1 cellular context compared by ENCODE assay signal in the genomic region with DNA sequence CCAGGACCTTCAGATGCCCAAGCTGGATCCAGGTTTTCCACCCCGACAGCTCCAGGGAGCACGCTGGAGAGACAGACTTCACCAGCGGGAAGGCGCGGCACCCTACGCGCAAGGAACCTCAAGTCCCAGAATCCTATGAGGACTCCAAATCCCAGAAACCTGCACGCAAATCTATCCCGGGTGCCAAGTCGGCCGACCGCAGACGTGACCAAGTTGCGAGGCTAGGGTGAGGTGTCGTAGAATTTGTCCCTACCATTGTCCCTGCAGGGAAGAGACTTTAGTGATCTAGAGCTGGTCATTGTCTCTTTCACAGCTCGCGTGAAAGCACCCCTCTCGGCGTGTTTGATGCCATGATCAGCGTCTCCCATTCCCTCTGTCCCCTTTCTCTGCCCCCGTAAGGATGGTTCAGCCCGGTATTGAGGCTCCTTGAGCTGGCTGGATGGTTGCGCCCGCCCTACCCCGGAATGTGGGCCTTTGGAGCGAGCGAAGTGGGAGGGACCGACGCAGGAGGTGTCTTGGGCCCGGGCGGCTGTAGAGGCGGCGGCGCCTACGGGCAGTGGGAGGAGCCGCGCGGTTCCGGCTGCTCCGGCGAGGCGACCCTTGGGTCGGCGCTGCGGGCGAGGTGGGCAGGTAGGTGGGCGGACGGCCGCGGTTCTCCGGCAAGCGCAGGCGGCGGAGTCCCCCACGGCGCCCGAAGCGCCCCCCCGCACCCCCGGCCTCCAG.
TF ChIP-seq lines count a peak whose summit lies in the region.

A gene (plus strand): TSS at position 501 of the 723 bp plus-strand sequence. CDS start 246 bp downstream, outside the sequence.

TF ChIP-seq in WTC11, 78 proteins besides CTCF, POLR2A, EP300 and RAD21 (continued from another document):
- TF ChIP-seq, protein P1, sequence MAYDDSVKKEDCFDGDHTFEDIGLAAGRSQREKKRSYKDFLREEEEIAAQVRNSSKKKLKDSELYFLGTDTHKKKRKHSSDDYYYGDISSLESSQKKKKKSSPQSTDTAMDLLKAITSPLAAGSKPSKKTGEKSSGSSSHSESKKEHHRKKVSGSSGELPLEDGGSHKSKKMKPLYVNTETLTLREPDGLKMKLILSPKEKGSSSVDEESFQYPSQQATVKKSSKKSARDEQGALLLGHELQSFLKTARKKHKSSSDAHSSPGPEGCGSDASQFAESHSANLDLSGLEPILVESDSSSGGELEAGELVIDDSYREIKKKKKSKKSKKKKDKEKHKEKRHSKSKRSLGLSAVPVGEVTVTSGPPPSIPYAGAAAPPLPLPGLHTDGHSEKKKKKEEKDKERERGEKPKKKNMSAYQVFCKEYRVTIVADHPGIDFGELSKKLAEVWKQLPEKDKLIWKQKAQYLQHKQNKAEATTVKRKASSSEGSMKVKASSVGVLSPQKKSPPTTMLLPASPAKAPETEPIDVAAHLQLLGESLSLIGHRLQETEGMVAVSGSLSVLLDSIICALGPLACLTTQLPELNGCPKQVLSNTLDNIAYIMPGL (CRISPR knock-in tag; IDR thresholded peaks at IDR 0.05) = peak; percentile 83; the same call in 1 of the 2 replicates
- TF ChIP-seq, protein P2, sequence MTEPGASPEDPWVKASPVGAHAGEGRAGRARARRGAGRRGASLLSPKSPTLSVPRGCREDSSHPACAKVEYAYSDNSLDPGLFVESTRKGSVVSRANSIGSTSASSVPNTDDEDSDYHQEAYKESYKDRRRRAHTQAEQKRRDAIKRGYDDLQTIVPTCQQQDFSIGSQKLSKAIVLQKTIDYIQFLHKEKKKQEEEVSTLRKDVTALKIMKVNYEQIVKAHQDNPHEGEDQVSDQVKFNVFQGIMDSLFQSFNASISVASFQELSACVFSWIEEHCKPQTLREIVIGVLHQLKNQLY (CRISPR knock-in tag; IDR thresholded peaks at IDR 0.05) = no peak
- no peak for TF ChIP-seq SOX15 (CRISPR knock-in tag; IDR thresholded peaks at IDR 0.05)
- TF ChIP-seq, protein P3, sequence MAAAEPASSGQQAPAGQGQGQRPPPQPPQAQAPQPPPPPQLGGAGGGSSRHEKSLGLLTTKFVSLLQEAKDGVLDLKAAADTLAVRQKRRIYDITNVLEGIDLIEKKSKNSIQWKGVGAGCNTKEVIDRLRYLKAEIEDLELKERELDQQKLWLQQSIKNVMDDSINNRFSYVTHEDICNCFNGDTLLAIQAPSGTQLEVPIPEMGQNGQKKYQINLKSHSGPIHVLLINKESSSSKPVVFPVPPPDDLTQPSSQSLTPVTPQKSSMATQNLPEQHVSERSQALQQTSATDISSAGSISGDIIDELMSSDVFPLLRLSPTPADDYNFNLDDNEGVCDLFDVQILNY (CRISPR knock-in tag; IDR thresholded peaks at IDR 0.05) = peak; percentile 64; the same call in 1 of the 2 replicates
- TF ChIP-seq NR2C2 (CRISPR knock-in tag; IDR thresholded peaks at IDR 0.05) = no peak
- peak; percentile 76; the same call in 1 of the 2 replicates for TF ChIP-seq ZBTB21 (CRISPR knock-in tag; IDR thresholded peaks at IDR 0.05; ENCODE audit: borderline replicate concordance)
- TF ChIP-seq NR3C1 (CRISPR knock-in tag; conservative IDR thresholded peaks at IDR 0.05; ENCODE audit: low read depth) = no peak
- TF ChIP-seq KAT7 (CRISPR knock-in tag; IDR thresholded peaks at IDR 0.05; ENCODE audit: borderline replicate concordance) = no peak
- TF ChIP-seq, protein P4, sequence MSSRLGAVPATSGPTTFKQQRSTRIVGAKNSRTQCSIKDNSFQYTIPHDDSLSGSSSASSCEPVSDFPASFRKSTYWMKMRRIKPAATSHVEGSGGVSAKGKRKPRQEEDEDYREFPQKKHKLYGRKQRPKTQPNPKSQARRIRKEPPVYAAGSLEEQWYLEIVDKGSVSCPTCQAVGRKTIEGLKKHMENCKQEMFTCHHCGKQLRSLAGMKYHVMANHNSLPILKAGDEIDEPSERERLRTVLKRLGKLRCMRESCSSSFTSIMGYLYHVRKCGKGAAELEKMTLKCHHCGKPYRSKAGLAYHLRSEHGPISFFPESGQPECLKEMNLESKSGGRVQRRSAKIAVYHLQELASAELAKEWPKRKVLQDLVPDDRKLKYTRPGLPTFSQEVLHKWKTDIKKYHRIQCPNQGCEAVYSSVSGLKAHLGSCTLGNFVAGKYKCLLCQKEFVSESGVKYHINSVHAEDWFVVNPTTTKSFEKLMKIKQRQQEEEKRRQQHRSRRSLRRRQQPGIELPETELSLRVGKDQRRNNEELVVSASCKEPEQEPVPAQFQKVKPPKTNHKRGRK (CRISPR knock-in tag; IDR thresholded peaks at IDR 0.05; ENCODE audit: borderline replicate concordance) = no peak
- no peak for TF ChIP-seq ZNF263 (CRISPR knock-in tag; IDR thresholded peaks at IDR 0.05; ENCODE audit: low read depth)
- TF ChIP-seq SMAD4 (CRISPR knock-in tag; IDR thresholded peaks at IDR 0.05) = no peak
- TF ChIP-seq OVOL2 (CRISPR knock-in tag; IDR thresholded peaks at IDR 0.05; ENCODE audit: borderline replicate concordance) = no peak
- TF ChIP-seq ZNF671 (CRISPR knock-in tag; IDR thresholded peaks at IDR 0.05) = no peak
- peak; percentile 70; the same call in 1 of the 2 replicates for TF ChIP-seq ZNF232 (CRISPR knock-in tag; IDR thresholded peaks at IDR 0.05)
- peak; percentile 70; the same call in 1 of the 2 replicates for TF ChIP-seq TEAD4 (CRISPR knock-in tag; IDR thresholded peaks at IDR 0.05)
- TF ChIP-seq SMAD3 (CRISPR knock-in tag; IDR thresholded peaks at IDR 0.05; ENCODE audit: borderline replicate concordance) = no peak
- no peak for TF ChIP-seq IRF2 (CRISPR knock-in tag; IDR thresholded peaks at IDR 0.05; ENCODE audit: borderline replicate concordance, low read depth)
- TF ChIP-seq HMGA2 (CRISPR knock-in tag; IDR thresholded peaks at IDR 0.05) = no peak
- TF ChIP-seq, protein P5, sequence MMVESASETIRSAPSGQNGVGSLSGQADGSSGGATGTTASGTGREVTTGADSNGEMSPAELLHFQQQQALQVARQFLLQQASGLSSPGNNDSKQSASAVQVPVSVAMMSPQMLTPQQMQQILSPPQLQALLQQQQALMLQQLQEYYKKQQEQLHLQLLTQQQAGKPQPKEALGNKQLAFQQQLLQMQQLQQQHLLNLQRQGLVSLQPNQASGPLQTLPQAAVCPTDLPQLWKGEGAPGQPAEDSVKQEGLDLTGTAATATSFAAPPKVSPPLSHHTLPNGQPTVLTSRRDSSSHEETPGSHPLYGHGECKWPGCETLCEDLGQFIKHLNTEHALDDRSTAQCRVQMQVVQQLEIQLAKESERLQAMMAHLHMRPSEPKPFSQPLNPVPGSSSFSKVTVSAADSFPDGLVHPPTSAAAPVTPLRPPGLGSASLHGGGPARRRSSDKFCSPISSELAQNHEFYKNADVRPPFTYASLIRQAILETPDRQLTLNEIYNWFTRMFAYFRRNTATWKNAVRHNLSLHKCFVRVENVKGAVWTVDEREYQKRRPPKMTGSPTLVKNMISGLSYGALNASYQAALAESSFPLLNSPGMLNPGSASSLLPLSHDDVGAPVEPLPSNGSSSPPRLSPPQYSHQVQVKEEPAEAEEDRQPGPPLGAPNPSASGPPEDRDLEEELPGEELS (CRISPR knock-in tag; IDR thresholded peaks at IDR 0.05) = 0 out of 2 replicates have a peak, but pooled peaks have one; percentile 34
- no peak for TF ChIP-seq FOXJ3 (CRISPR knock-in tag; IDR thresholded peaks at IDR 0.05; ENCODE audit: borderline replicate concordance)
- TF ChIP-seq, protein P6, sequence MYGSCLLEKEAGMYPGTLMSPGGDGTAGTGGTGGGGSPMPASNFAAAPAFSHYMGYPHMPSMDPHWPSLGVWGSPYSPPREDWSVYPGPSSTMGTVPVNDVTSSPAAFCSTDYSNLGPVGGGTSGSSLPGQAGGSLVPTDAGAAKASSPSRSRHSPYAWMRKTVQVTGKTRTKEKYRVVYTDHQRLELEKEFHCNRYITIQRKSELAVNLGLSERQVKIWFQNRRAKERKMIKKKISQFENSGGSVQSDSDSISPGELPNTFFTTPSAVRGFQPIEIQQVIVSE (CRISPR knock-in tag; IDR thresholded peaks at IDR 0.05; ENCODE audit: borderline replicate concordance) = no peak
- TF ChIP-seq TP53 (CRISPR knock-in tag; IDR thresholded peaks at IDR 0.05) = 0 out of 2 replicates have a peak, but pooled peaks have one; percentile 54
- TF ChIP-seq, protein P7, sequence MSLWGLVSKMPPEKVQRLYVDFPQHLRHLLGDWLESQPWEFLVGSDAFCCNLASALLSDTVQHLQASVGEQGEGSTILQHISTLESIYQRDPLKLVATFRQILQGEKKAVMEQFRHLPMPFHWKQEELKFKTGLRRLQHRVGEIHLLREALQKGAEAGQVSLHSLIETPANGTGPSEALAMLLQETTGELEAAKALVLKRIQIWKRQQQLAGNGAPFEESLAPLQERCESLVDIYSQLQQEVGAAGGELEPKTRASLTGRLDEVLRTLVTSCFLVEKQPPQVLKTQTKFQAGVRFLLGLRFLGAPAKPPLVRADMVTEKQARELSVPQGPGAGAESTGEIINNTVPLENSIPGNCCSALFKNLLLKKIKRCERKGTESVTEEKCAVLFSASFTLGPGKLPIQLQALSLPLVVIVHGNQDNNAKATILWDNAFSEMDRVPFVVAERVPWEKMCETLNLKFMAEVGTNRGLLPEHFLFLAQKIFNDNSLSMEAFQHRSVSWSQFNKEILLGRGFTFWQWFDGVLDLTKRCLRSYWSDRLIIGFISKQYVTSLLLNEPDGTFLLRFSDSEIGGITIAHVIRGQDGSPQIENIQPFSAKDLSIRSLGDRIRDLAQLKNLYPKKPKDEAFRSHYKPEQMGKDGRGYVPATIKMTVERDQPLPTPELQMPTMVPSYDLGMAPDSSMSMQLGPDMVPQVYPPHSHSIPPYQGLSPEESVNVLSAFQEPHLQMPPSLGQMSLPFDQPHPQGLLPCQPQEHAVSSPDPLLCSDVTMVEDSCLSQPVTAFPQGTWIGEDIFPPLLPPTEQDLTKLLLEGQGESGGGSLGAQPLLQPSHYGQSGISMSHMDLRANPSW (CRISPR knock-in tag; conservative IDR thresholded peaks at IDR 0.05; ENCODE audit: low read depth) = 0 out of 2 replicates have a peak, but pooled peaks have one; percentile 36
- TF ChIP-seq ELF4 (CRISPR knock-in tag; IDR thresholded peaks at IDR 0.05; ENCODE audit: low read depth) = no peak
- no peak for TF ChIP-seq ESRRA (CRISPR knock-in tag; IDR thresholded peaks at IDR 0.05; ENCODE audit: borderline replicate concordance)
- no peak for TF ChIP-seq NFE2L1 (CRISPR knock-in tag; IDR thresholded peaks at IDR 0.05)
- TF ChIP-seq, protein P8, sequence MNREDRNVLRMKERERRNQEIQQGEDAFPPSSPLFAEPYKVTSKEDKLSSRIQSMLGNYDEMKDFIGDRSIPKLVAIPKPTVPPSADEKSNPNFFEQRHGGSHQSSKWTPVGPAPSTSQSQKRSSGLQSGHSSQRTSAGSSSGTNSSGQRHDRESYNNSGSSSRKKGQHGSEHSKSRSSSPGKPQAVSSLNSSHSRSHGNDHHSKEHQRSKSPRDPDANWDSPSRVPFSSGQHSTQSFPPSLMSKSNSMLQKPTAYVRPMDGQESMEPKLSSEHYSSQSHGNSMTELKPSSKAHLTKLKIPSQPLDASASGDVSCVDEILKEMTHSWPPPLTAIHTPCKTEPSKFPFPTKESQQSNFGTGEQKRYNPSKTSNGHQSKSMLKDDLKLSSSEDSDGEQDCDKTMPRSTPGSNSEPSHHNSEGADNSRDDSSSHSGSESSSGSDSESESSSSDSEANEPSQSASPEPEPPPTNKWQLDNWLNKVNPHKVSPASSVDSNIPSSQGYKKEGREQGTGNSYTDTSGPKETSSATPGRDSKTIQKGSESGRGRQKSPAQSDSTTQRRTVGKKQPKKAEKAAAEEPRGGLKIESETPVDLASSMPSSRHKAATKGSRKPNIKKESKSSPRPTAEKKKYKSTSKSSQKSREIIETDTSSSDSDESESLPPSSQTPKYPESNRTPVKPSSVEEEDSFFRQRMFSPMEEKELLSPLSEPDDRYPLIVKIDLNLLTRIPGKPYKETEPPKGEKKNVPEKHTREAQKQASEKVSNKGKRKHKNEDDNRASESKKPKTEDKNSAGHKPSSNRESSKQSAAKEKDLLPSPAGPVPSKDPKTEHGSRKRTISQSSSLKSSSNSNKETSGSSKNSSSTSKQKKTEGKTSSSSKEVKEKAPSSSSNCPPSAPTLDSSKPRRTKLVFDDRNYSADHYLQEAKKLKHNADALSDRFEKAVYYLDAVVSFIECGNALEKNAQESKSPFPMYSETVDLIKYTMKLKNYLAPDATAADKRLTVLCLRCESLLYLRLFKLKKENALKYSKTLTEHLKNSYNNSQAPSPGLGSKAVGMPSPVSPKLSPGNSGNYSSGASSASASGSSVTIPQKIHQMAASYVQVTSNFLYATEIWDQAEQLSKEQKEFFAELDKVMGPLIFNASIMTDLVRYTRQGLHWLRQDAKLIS (CRISPR knock-in tag; IDR thresholded peaks at IDR 0.05; ENCODE audit: borderline replicate concordance) = no peak
- no peak for TF ChIP-seq GTF2I (CRISPR knock-in tag; conservative IDR thresholded peaks at IDR 0.05)
- TF ChIP-seq, protein P9, sequence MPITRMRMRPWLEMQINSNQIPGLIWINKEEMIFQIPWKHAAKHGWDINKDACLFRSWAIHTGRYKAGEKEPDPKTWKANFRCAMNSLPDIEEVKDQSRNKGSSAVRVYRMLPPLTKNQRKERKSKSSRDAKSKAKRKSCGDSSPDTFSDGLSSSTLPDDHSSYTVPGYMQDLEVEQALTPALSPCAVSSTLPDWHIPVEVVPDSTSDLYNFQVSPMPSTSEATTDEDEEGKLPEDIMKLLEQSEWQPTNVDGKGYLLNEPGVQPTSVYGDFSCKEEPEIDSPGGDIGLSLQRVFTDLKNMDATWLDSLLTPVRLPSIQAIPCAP (CRISPR knock-in tag; IDR thresholded peaks at IDR 0.05) = no peak
- TF ChIP-seq RELA (CRISPR knock-in tag; IDR thresholded peaks at IDR 0.05; ENCODE audit: borderline replicate concordance) = no peak
TF ChIP-seq in WTC11: peak in this region for 14.
